In the genomic region with DNA sequence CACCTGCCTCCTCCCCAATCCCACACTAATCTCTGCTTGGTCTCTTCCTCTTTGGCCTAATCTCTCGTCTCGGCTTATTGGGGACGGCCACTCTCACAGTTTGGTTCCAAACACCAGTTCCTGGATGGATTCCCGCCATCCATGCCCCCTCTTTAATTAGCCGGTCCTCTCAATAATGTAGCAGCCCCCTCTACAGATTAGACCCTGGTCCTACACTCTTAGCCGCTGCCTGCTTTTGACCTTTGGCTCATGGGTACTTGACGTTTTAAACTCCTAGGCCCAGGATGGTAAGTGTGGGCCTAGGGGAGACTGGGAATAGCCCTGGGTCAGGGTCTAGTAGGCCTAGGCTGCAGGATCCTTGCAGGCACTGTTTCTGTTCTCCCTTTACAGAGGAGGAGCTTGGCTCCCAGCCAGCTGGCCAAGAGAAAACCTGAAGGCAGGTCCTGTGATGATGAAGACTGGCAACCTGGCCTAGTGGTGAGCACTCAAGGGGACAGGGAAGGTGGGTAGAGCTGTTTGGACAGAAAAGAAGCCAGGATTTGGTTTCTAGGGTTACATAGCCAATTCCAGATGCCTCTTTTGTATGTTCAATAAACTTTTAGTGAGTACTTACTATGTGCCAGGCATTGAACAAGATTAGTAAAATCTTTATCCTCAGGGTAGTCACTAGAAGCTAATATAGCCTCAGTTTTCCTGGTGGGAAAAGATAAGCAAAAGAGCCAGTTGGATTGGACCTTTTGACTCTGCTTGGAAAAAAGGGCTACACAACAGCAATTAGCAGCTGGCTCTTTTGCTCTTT, we compare ENCODE assay signal across 6 cellular contexts. TPM values are rescaled to one million over a fixed set of nuclear protein-coding genes. Genes with fewer than 3 reads are reported as not detected.
DNase-seq lines count a peak whose midpoint lies in the region; ATAC-seq and TF ChIP-seq lines count a peak whose summit lies in the region.

No MANE protein-coding gene starts in this region.

- H3K36me3 Mint-ChIP-seq in naive thymus-derived CD4-positive, alpha-beta T cell: peaks cover 0 to 18% (median 0%) of the 10 kb centered on the region in 5 donors

- intact Hi-C loops in naive thymus-derived CD4-positive, alpha-beta T cell (cut with micrococcal nuclease): loop anchor here (5.0 kb wide), 2 partner anchors 354 to 946 kb away; a partner anchor contains a TSS

- H3K4me1 Mint-ChIP-seq in naive thymus-derived CD4-positive, alpha-beta T cell: peaks cover 0 to 44% (median 17%) of the 10 kb centered on the region in 7 donors

- no peaks in the 10 kb centered on the region for H3K9me3 Mint-ChIP-seq in naive thymus-derived CD4-positive, alpha-beta T cell

- peak overlapping the region; percentile 5 for H3K9ac ChIP-seq in adipocyte (ENCODE audit: low read length)

- H3K27ac ChIP-seq in naive thymus-derived CD4-positive, alpha-beta T cell (ENCODE audit: low read depth, low read length): peak overlapping the region; percentile 54

- no peaks in the 10 kb centered on the region for H3K27me3 ChIP-seq in adipocyte (replicated peaks; ENCODE audit: control insufficient read depth, insufficient read depth, low read length)
- H3K27me3 ChIP-seq in naive thymus-derived CD4-positive, alpha-beta T cell (ENCODE audit: control insufficient read depth in 2 of 2, insufficient read depth in 2 of 2, low read length in 2 of 2): no peaks in the 10 kb centered on the region

- no peaks in the 10 kb centered on the region for H3K9me3 ChIP-seq in adipocyte (ENCODE audit: control insufficient read depth, low read length)
- no peaks in the 10 kb centered on the region for H3K9me3 ChIP-seq in naive thymus-derived CD4-positive, alpha-beta T cell (ENCODE audit: control insufficient read depth in 2 of 3, low read length in 3 of 3)

- H3K4me3 Mint-ChIP-seq in naive thymus-derived CD4-positive, alpha-beta T cell: peak overlapping the region; percentile 79 to 100 (median 90)

- POLR2A ChIA-PET in naive thymus-derived CD4-positive, alpha-beta T cell (lab: Charles Lee): interaction anchor here (1.0 to 2.4 kb wide), 2 partner anchors 50 to 55 kb away, joined by 3 to 9 read pairs; a partner anchor contains a TSS

- peak overlapping the region in 7 of 9 donors; percentile 38 to 96 (median 74) for H3K27ac Mint-ChIP-seq in naive thymus-derived CD4-positive, alpha-beta T cell

- DNase-seq in NCI-H2029 (lab: John Stamatoyannopoulos, UW): peak; percentile 94
- peak; percentile 3 for DNase-seq in adipocyte (ENCODE audit: low read depth)
- peak in 3 of 9 donors; percentile 9 to 32 (median 20) for DNase-seq in naive thymus-derived CD4-positive, alpha-beta T cell
- DNase-seq in hepatic stellate cell (ENCODE audit: low spot score): no peak

- H3K4me1 ChIP-seq in adipocyte (ENCODE audit: control insufficient read depth, insufficient read depth, low read length): peaks cover 5% of the 10 kb centered on the region
- H3K4me1 ChIP-seq in naive thymus-derived CD4-positive, alpha-beta T cell (ENCODE audit: control insufficient read depth in 2 of 2, insufficient read depth in 2 of 2, low read length in 2 of 2): peaks cover 4 to 8% of the 10 kb centered on the region in 2 donors

- H3K4me3 ChIP-seq in adipocyte (ENCODE audit: low read length): peak overlapping the region; percentile 93
- H3K4me3 ChIP-seq in naive thymus-derived CD4-positive, alpha-beta T cell (ENCODE audit: low read length): peak overlapping the region; percentile 89

- no peaks in the 10 kb centered on the region for H3K27me3 Mint-ChIP-seq in naive thymus-derived CD4-positive, alpha-beta T cell

- ATAC-seq in naive thymus-derived CD4-positive, alpha-beta T cell: no peak
- no peak for ATAC-seq in HG03460 (IDR thresholded peaks at IDR 0.05; ENCODE audit: unreplicated experiment)

- no peaks in the 10 kb centered on the region for H3K36me3 ChIP-seq in adipocyte (ENCODE audit: control insufficient read depth, insufficient read depth, low read length, severe bottlenecking)
- H3K36me3 ChIP-seq in naive thymus-derived CD4-positive, alpha-beta T cell (ENCODE audit: control insufficient read depth in 2 of 3, insufficient read depth in 3 of 3, low read length in 3 of 3): no peaks in the 10 kb centered on the region

- 0 out of 2 replicates have a peak, but pooled peaks have one; percentile 3 for TF ChIP-seq CTCF in GM12874 (IDR thresholded peaks at IDR 0.05; ENCODE audit: insufficient read depth, low read depth, low read length)

- CTCF ChIA-PET in naive thymus-derived CD4-positive, alpha-beta T cell (lab: Charles Lee): interaction anchor here (0.9 kb wide), 1 partner anchor 98 kb away, joined by 3 read pairs; no protein-coding TSS in a partner anchor

RNA-seq across cellular contexts. Expression of a gene that starts 0.8 kb away (rescaled TPM):
- total RNA-seq in naive thymus-derived CD4-positive, alpha-beta T cell: 10 to 100 TPM in 1 of 5 experiments, 1 to 10 TPM in 3, under 1 TPM in 1; 0.94 to 31.9 (median 2.1) TPM
- polyA plus RNA-seq in naive thymus-derived CD4-positive, alpha-beta T cell: 1 to 10 TPM in 1 of 2 donors, not detected in 1; 1.2 TPM

RNA-seq across cellular contexts. Expression of a gene that starts 45.2 kb away (rescaled TPM):
- total RNA-seq in naive thymus-derived CD4-positive, alpha-beta T cell: 1 to 10 TPM in 2 of 5 experiments, under 1 TPM in 3; 0.12 to 1.3 (median 0.20) TPM
- not detected for polyA plus RNA-seq in naive thymus-derived CD4-positive, alpha-beta T cell

RNA-seq across cellular contexts. Expression of a gene that starts 50.1 kb away (rescaled TPM):
- total RNA-seq in naive thymus-derived CD4-positive, alpha-beta T cell: 10 to 100 TPM; 35.7 to 58.6 (median 41.9) TPM
- 10 to 100 TPM; 34.6 to 35.5 TPM for polyA plus RNA-seq in naive thymus-derived CD4-positive, alpha-beta T cell

RNA-seq across cellular contexts. Expression of a gene that starts 55.1 kb away (rescaled TPM):
- total RNA-seq in naive thymus-derived CD4-positive, alpha-beta T cell: 10 to 100 TPM; 34.4 to 50.5 (median 37.2) TPM
- 10 to 100 TPM; 52.0 to 63.4 TPM for polyA plus RNA-seq in naive thymus-derived CD4-positive, alpha-beta T cell

RNA-seq across cellular contexts. Expression of a gene that starts 55.2 kb away (rescaled TPM):
- 100 to 1,000 TPM; 107 to 260 (median 127) TPM for total RNA-seq in naive thymus-derived CD4-positive, alpha-beta T cell
- polyA plus RNA-seq in naive thymus-derived CD4-positive, alpha-beta T cell: 100 to 1,000 TPM; 303 to 332 TPM
